Comparison of ENCODE assay signal across 1 cellular context in the genomic region with DNA sequence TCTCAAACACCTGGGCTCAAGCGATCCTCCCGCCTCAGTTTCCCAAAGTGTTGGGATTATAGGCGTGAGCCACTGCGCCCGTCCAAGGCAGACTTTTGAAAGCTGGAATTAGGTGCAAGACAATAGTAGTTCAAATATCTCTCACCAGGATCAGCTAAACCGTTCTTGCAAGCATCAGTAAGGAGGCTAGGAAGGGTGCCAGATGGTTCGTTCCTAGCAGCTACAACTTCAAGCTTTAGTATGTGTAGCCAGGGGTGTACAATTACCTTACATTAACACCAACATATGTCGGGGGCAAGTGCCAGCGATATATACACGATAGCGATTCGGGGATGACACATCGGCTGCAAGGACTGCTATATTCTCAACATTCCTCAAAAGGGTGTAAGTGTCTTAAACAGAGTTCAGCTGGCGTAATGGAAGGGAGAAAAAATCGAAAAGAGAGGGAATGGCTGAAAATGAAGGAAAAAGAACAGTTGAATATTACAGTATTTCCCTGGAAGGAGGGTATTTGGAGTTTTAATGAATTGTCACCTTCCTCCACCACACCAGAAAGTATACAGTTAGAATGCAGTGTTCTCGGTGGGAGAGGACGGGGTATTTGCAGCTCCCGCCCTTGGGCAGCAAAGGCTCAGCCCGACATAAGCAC.
A peak's percentile ranks its signal among the peaks of the same experiment; 100 is the strongest.
TF ChIP-seq lines count a peak whose summit lies in the region.

No MANE protein-coding gene starts in this region.

TF ChIP-seq in H1, 55 proteins besides CTCF, POLR2A, EP300 and RAD21:
- TF ChIP-seq, protein P1, sequence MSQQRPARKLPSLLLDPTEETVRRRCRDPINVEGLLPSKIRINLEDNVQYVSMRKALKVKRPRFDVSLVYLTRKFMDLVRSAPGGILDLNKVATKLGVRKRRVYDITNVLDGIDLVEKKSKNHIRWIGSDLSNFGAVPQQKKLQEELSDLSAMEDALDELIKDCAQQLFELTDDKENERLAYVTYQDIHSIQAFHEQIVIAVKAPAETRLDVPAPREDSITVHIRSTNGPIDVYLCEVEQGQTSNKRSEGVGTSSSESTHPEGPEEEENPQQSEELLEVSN (IDR thresholded peaks at IDR 0.05): 0 out of 2 replicates have a peak, but pooled peaks have one; percentile 13
- TF ChIP-seq SUZ12 (IDR thresholded peaks at IDR 0.05; ENCODE audit: low read length) (peak; percentile 28; the same call in 1 of the 2 replicates), SP4 (IDR thresholded peaks at IDR 0.05; ENCODE audit: low read length) (0 out of 2 replicates have a peak, but pooled peaks have one; percentile 0), TCF12 (IDR thresholded peaks at IDR 0.05; ENCODE audit: low read depth, low read length) (no peak)
